10 cellular contexts compared by ENCODE assay signal in the genomic region with DNA sequence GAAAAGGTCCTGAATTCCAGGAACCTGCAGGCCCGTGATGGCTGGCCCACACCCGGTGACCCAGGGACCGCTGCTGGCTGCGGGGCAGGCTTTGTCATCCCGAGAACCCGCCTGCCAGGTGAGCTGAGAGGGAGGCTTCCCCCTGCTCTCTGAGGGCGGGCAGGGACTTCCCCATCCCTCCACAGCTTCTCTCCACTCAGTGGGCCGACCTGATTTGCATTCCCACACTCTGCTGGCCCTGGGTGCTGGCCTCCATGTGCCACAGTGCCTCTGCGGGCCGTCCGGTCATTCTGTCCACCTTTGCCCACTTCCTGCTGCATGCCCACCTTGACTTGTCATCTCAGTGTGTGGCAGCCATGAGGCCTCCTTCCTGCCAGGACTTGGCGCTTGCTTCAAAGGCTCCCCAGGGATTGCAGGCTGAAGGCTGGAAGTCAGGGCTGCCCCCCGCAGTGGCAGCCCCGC. TPM values are rescaled to one million over a fixed set of nuclear protein-coding genes. Genes with fewer than 3 reads are reported as not detected.
DNase-seq lines count a peak whose midpoint lies in the region; ATAC-seq and TF ChIP-seq lines count a peak whose summit lies in the region.
"Had no signal": no experiment of that assay in that cellular context is flagged by ENCODE, and none has a peak within 500 bp of the region (broad histone marks: within the 10 kb centered on the region; RNA-seq: fewer than 3 reads in every experiment).

No MANE protein-coding gene starts in this region.

- ATAC-seq in GM21786 (IDR thresholded peaks at IDR 0.05; ENCODE audit: unreplicated experiment), result peak; percentile 97
- ATAC-seq in HG03575 (IDR thresholded peaks at IDR 0.05; ENCODE audit: extremely low read depth, insufficient number of reproducible peaks, low FRiP score, unreplicated experiment), result peak; percentile 69
- ATAC-seq in left cardiac atrium, result no peak
- ATAC-seq in CD8-positive, alpha-beta T cell, result no peak
- ATAC-seq: A549 had no signal

- no peaks in the 10 kb centered on the region for H3K9me3 ChIP-seq in CD8-positive, alpha-beta T cell (ENCODE audit: low read length)
- H3K9me3 ChIP-seq: A549 had no signal

- no peaks in the 10 kb centered on the region for H3K27me3 Mint-ChIP-seq in CD8-positive, alpha-beta T cell (ENCODE audit: low read depth)

- no peaks in the 10 kb centered on the region for H3K27me3 ChIP-seq in CD8-positive, alpha-beta T cell (ENCODE audit: insufficient read depth, low read length)

- H3K27ac ChIP-seq in CD8-positive, alpha-beta T cell (ENCODE audit: low read depth, low read length), result no peak overlapping the region
- H3K27ac ChIP-seq: A549 had no signal

- CTCF ChIA-PET in CD8-positive, alpha-beta T cell (lab: Charles Lee), result no interaction called here

- no peaks in the 10 kb centered on the region for H3K36me3 ChIP-seq in CD8-positive, alpha-beta T cell (ENCODE audit: insufficient read depth, low read length)

- H3K4me3 Mint-ChIP-seq in CD8-positive, alpha-beta T cell, result no peak overlapping the region

- POLR2A ChIA-PET in CD8-positive, alpha-beta T cell (lab: Charles Lee), result no interaction called here

- no peaks in the 10 kb centered on the region for H3K4me1 ChIP-seq in CD8-positive, alpha-beta T cell (ENCODE audit: insufficient read depth, low read length)
- H3K4me1 ChIP-seq: A549 had no signal

- H3K4me1 Mint-ChIP-seq in CD8-positive, alpha-beta T cell (ENCODE audit: low read depth), result no peaks in the 10 kb centered on the region

- H3K36me3 Mint-ChIP-seq in CD8-positive, alpha-beta T cell, result no peaks in the 10 kb centered on the region

- H3K9me3 Mint-ChIP-seq in CD8-positive, alpha-beta T cell, result no peaks in the 10 kb centered on the region

- DNase-seq in NCI-H2171 treated with DMSO at 0.1 percent for 48 hours (lab: John Stamatoyannopoulos, UW), result peak; percentile 12
- no peak for DNase-seq in NCI-H2171 (lab: John Stamatoyannopoulos, UW)
- peak; percentile 17 for DNase-seq in stimulated activated CD4-positive, alpha-beta T cell treated with anti-CD3 and anti-CD28 coated beads, Interleukin-4, amount 100 ng/mL, for 24 hours
- DNase-seq in left cardiac atrium, result no peak
- DNase-seq in CD8-positive, alpha-beta T cell, result no peak
- no peak for DNase-seq in NCI-H748 treated with DMSO at 0.1 percent for 48 hours (lab: John Stamatoyannopoulos, UW)
- DNase-seq: IMR-90 had no signal

- no peak overlapping the region for H3K4me3 ChIP-seq in CD8-positive, alpha-beta T cell (ENCODE audit: low read depth, low read length)
- H3K4me3 ChIP-seq: A549 had no signal

- H3K27ac Mint-ChIP-seq in CD8-positive, alpha-beta T cell, result no peak overlapping the region

- intact Hi-C loops in left cardiac atrium (cut with DNase I), result no loop called here
- intact Hi-C loops in CD8-positive, alpha-beta T cell (cut with DNase I, micrococcal nuclease), result no loop called here

- TF ChIP-seq CTCF in CD8-positive, alpha-beta T cell (IDR thresholded peaks at IDR 0.05), result no peak

RNA-seq across cellular contexts. Expression of gene PALD1, which starts 35.3 kb away (rescaled TPM):
- total RNA-seq in left cardiac atrium, result 1 to 10 TPM; 4.4 to 8.3 TPM
- under 1 TPM in 1 of 2 experiments, not detected in 1; 0.08 TPM for total RNA-seq in CD8-positive, alpha-beta T cell

Comparison
In these comparisons a context has a peak if more than half of its experiments do, and no peak if none do; other contexts are left out.
1. DNase-seq: peak in NCI-H2171 treated with DMSO at 0.1 percent for 48 hours (single experiment) and stimulated activated CD4-positive, alpha-beta T cell treated with anti-CD3 and anti-CD28 coated beads, Interleukin-4, amount 100 ng/mL, for 24 hours (single experiment); none in NCI-H2171 (single experiment), left cardiac atrium (single experiment), CD8-positive, alpha-beta T cell (0 of 7) and NCI-H748 treated with DMSO at 0.1 percent for 48 hours (single experiment).
2. ATAC-seq: peak in GM21786 (single experiment) and HG03575 (single experiment); none in left cardiac atrium (0 of 2) and CD8-positive, alpha-beta T cell (single experiment).
3. RNA of gene PALD1, which starts 35.3 kb away (total RNA-seq): 4.4 to 8.3 TPM in left cardiac atrium; 0.08 TPM in CD8-positive, alpha-beta T cell; every median in the first group is over 4 times any median in the second.